In the genomic region with DNA sequence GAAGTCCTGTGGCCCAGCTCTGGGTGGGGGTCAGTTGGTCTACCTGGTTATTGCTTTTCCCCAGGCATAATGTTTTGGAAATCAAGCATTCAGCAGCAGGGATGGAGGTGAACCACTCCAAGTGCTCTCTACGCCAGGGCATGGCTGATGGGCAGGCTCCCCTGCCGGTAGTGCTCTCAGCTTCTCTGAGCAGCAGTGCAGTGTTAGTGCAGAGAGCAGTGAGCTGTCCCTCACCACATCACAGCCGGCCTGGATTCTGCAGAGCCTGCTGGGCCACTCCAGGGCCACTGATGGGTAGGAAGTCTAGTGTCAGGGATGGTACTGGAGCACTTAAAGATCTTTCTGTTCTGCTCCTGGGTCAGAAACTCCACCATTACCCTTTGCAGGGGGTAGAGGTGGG, we compare ENCODE assay signal across 12 cellular contexts.
"Had no signal": no experiment of that assay in that cellular context is flagged by ENCODE, and none has a peak within 500 bp of the region (broad histone marks: within the 10 kb centered on the region; RNA-seq: fewer than 3 reads in every experiment).

No MANE protein-coding gene starts in this region.

- H3K27ac ChIP-seq: adrenal gland, colonic mucosa had no signal

- ATAC-seq: right cardiac atrium had no signal

- DNase-seq: activated CD4-positive, alpha-beta T cell treated with anti-CD3 and anti-CD28 coated beads, Interleukin-2, amount 50 U/mL, for 4 hours; activated CD4-positive, CD25-positive, alpha-beta regulatory T cell treated with anti-CD3 and anti-CD28 coated beads, Interleukin-2, amount 50 U/mL, for 72 hours; activated effector memory CD4-positive, alpha-beta T cell treated with Interleukin-2 at 50 U/mL for 16 hours; activated T-cell treated with anti-CD3 and anti-CD28 coated beads, Interleukin-2, amount 50 U/mL, for 24 hours; caudate nucleus; colonic mucosa; effector CD4-positive, alpha-beta T cell; foreskin fibroblast; glutamatergic neuron; occipital lobe had no signal

- H3K4me1 ChIP-seq: colonic mucosa had no signal

- H3K36me3 ChIP-seq: adrenal gland, colonic mucosa had no signal

- H3K9me3 ChIP-seq: adrenal gland, colonic mucosa had no signal

- H3K27me3 ChIP-seq: adrenal gland, colonic mucosa had no signal

- H3K4me3 ChIP-seq: adrenal gland, colonic mucosa had no signal
